In the genomic region with DNA sequence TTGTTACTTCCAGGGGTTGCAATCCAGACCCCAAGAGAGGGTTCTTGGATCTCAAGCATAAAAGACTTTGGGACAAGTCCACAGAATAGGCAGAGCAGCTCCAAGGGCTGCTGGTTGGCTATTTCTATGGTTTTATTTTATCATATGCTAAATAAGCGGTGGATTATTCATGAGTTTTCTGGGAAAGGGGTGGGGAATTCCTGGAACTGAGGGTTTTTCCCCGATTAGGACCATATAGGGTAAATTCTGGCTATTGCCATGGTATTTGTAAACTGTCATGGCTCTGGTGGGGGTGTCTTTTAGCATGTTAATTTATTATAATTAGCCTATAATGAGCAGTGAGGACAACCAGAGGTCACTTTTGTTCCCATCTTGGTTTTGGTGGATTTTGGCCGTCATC, we compare ENCODE assay signal across 15 cellular contexts.
DNase-seq lines count a peak whose midpoint lies in the region; ATAC-seq and TF ChIP-seq lines count a peak whose summit lies in the region.
"Had no signal": no experiment of that assay in that cellular context is flagged by ENCODE, and none has a peak within 500 bp of the region (broad histone marks: within the 10 kb centered on the region; RNA-seq: fewer than 3 reads in every experiment).

No MANE protein-coding gene starts in this region.

- H3K27ac ChIP-seq in esophagus muscularis mucosa (replicated peaks in 1 of 4) = no peak overlapping the region

- intact Hi-C loops in esophagus muscularis mucosa (cut with DNase I) = no loop called here

- DNase-seq in astrocyte of the hippocampus (ENCODE audit: low read depth, low spot score) (peak; percentile 86), esophagus muscularis mucosa (ENCODE audit: extremely low spot score) (peak; percentile 68), osteocyte (ENCODE audit: extremely low spot score, unreplicated experiment) (peak; percentile 15), GM13977 (ENCODE audit: low spot score) (no peak), D341Med (ENCODE audit: low spot score) (no peak)
- DNase-seq in activated T-cell treated with anti-CD3 and anti-CD28 coated beads, Interleukin-2, amount 50 U/mL, for 4 hours = no peak
- DNase-seq: C1 segment of cervical spinal cord; CD4-positive, alpha-beta memory T cell; COR-L47; DMS 273 treated with DMSO at 0.1 percent for 48 hours; DMS79 treated with DMSO at 0.1 percent for 48 hours; GF-D8; GOT3; H7; HCEC 1CT had no signal

- H3K27me3 ChIP-seq in esophagus muscularis mucosa = no peaks in the 10 kb centered on the region

- no peak for ATAC-seq in activated T-cell treated with anti-CD3 and anti-CD28 coated beads, Interleukin-2, amount 50 U/mL, for 4 hours

- no peaks in the 10 kb centered on the region for H3K36me3 ChIP-seq in esophagus muscularis mucosa

- no peak overlapping the region for H3K4me3 Mint-ChIP-seq in osteocyte (ENCODE audit: unreplicated experiment)
- H3K4me3 Mint-ChIP-seq in activated T-cell treated with anti-CD3 and anti-CD28 coated beads, Interleukin-2, amount 50 U/mL, for 4 hours = no peak overlapping the region
- H3K4me3 Mint-ChIP-seq: CD4-positive, alpha-beta memory T cell had no signal

- H3K9me3 Mint-ChIP-seq in osteocyte (ENCODE audit: unreplicated experiment) = no peaks in the 10 kb centered on the region
- peaks cover 8% of the 10 kb centered on the region for H3K9me3 Mint-ChIP-seq in activated T-cell treated with anti-CD3 and anti-CD28 coated beads, Interleukin-2, amount 50 U/mL, for 4 hours

- in situ Hi-C loops in GM13977 (cut with MboI; ENCODE audit: low pct_unique_long_range_greater_than_20kb, low sequenced_read_pairs, unreplicated experiment) = no loop called here

- TF ChIP-seq CTCF in esophagus muscularis mucosa (IDR thresholded peaks at IDR 0.05) (no peak), osteocyte (IDR thresholded peaks at IDR 0.05) (no peak), GM13977 (IDR thresholded peaks at IDR 0.05; ENCODE audit: extremely low read depth, insufficient read depth, missing control alignments) (no peak)

- peaks cover 0 to 6% (median 0%) of the 10 kb centered on the region in 4 donors for H3K9me3 ChIP-seq in esophagus muscularis mucosa

- no peaks in the 10 kb centered on the region for H3K4me1 Mint-ChIP-seq in osteocyte (ENCODE audit: unreplicated experiment)
- no peaks in the 10 kb centered on the region for H3K4me1 Mint-ChIP-seq in activated T-cell treated with anti-CD3 and anti-CD28 coated beads, Interleukin-2, amount 50 U/mL, for 4 hours (ENCODE audit: low read depth)
- H3K4me1 Mint-ChIP-seq: CD4-positive, alpha-beta memory T cell had no signal

- H3K36me3 Mint-ChIP-seq in osteocyte (ENCODE audit: unreplicated experiment) = no peaks in the 10 kb centered on the region
- H3K36me3 Mint-ChIP-seq in activated T-cell treated with anti-CD3 and anti-CD28 coated beads, Interleukin-2, amount 50 U/mL, for 4 hours (ENCODE audit: insufficient read depth) = no peaks in the 10 kb centered on the region
- H3K36me3 Mint-ChIP-seq: CD4-positive, alpha-beta memory T cell had no signal

- H3K4me1 ChIP-seq in esophagus muscularis mucosa = no peaks in the 10 kb centered on the region

- no peak for TF ChIP-seq POLR2A in esophagus muscularis mucosa (IDR thresholded peaks at IDR 0.05; ENCODE audit: low read depth)

- peaks cover 3% of the 10 kb centered on the region for H3K27me3 Mint-ChIP-seq in osteocyte (ENCODE audit: unreplicated experiment)
- H3K27me3 Mint-ChIP-seq in activated T-cell treated with anti-CD3 and anti-CD28 coated beads, Interleukin-2, amount 50 U/mL, for 4 hours (ENCODE audit: low read depth) = no peaks in the 10 kb centered on the region
- H3K27me3 Mint-ChIP-seq: CD4-positive, alpha-beta memory T cell had no signal

- TF ChIP-seq EP300 in esophagus muscularis mucosa (IDR thresholded peaks at IDR 0.05) = no peak

- H3K4me3 ChIP-seq in esophagus muscularis mucosa = no peak overlapping the region

- 93% methylated on average over 3 of the region's 3 CpGs for WGBS in esophagus muscularis mucosa

- no peak overlapping the region for H3K27ac Mint-ChIP-seq in osteocyte (ENCODE audit: unreplicated experiment)
- H3K27ac Mint-ChIP-seq: CD4-positive, alpha-beta memory T cell had no signal

Comparison
In these comparisons a context has a peak if more than half of its experiments do, and no peak if none do; other contexts are left out.
1. DNase-seq: peak in astrocyte of the hippocampus (single experiment), esophagus muscularis mucosa (single experiment) and osteocyte (single experiment); none in GM13977 (single experiment), D341Med (single experiment) and activated T-cell treated with anti-CD3 and anti-CD28 coated beads, Interleukin-2, amount 50 U/mL, for 4 hours (single experiment).